ENCODE assay signal across 22 cellular contexts in the genomic region with DNA sequence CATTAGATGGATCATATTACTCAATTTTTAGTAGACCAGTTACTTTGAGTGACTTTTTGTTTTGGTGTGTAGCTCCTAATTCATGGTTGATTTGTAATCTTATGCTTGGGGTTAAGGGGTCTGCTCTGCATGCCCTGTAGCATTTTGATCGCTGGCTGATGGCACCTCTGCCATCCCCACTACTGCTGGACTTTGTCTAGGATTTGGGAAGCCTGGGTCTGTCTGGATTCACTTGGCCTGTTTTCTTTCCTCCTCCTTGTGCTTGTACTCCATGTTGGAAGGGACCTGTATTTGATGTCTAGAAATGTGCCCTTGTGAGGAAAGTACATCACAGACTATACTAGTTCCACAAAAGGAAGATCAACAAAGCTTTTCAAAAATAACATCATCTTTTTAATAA.
"Had no signal": no experiment of that assay in that cellular context is flagged by ENCODE, and none has a peak within 500 bp of the region (broad histone marks: within the 10 kb centered on the region; RNA-seq: fewer than 3 reads in every experiment).

No MANE protein-coding gene starts in this region.

- H3K36me3 Mint-ChIP-seq: naive B cell had no signal

- H3K27me3 ChIP-seq: breast epithelium, gastroesophageal sphincter, heart right ventricle, right atrium auricular region, upper lobe of right lung had no signal

- H3K4me1 ChIP-seq: breast epithelium had no signal

- H3K36me3 ChIP-seq: breast epithelium, gastroesophageal sphincter, left ventricle myocardium inferior, prostate gland, right atrium auricular region, upper lobe of right lung had no signal

- H3K27ac Mint-ChIP-seq: naive B cell; T-helper 1 cell treated with Interleukin-12 subunit alpha and Interleukin-12 subunit beta and Interleukin-4 antibody, amounts not matched to agents 30 μg/mL and 1 μg/mL, for 36 hours had no signal

- H3K27ac ChIP-seq: breast epithelium, gastroesophageal sphincter, prostate gland, right atrium auricular region, upper lobe of right lung had no signal

- H3K4me3 Mint-ChIP-seq: stimulated activated naive CD8-positive, alpha-beta T cell treated with anti-CD3 and anti-CD28 coated beads, Interleukin-15, amount 100 ng/mL, for 72 hours; T-helper 1 cell treated with Interleukin-12 subunit alpha and Interleukin-12 subunit beta and Interleukin-4 antibody, amounts not matched to agents 30 μg/mL and 1 μg/mL, for 36 hours had no signal

- H3K4me1 Mint-ChIP-seq: stimulated activated naive CD8-positive, alpha-beta T cell treated with anti-CD3 and anti-CD28 coated beads, Interleukin-15, amount 100 ng/mL, for 72 hours had no signal

- DNase-seq: activated CD4-positive, CD25-positive, alpha-beta regulatory T cell treated with anti-CD3 and anti-CD28 coated beads, Interleukin-2, amount 50 U/mL, for 72 hours; activated CD8-positive, alpha-beta memory T cell treated with anti-CD3 and anti-CD28 coated beads for 24 hours; activated CD8-positive, alpha-beta memory T cell treated with anti-CD3 and anti-CD28 coated beads, Interleukin-2, amount 50 U/mL, for 48 hours; activated effector memory CD4-positive, alpha-beta T cell treated with Interleukin-2 at 50 U/mL for 16 hours; activated naive CD4-positive, alpha-beta T cell treated with anti-CD3 and anti-CD28 coated beads, Interleukin-2, amount 50 U/mL, for 16 hours; activated T-cell treated with anti-CD3 and anti-CD28 coated beads, Interleukin-2, amount 50 U/mL, for 48 hours; aorta; effector CD4-positive, alpha-beta T cell; heart right ventricle; kidney glomerular epithelial cell; left ventricle myocardium inferior; mucosa of descending colon; naive B cell; occipital lobe; stimulated activated naive CD8-positive, alpha-beta T cell treated with anti-CD3 and anti-CD28 coated beads, Interleukin-15, amount 100 ng/mL, for 72 hours; upper lobe of right lung had no signal

- H3K9me3 ChIP-seq: breast epithelium, gastroesophageal sphincter, heart right ventricle, left ventricle myocardium inferior, mucosa of descending colon, prostate gland, right atrium auricular region, upper lobe of right lung had no signal

- H3K27me3 Mint-ChIP-seq: stimulated activated naive CD8-positive, alpha-beta T cell treated with anti-CD3 and anti-CD28 coated beads, Interleukin-15, amount 100 ng/mL, for 72 hours had no signal

- H3K9me3 Mint-ChIP-seq: naive B cell; T-helper 1 cell treated with Interleukin-12 subunit alpha and Interleukin-12 subunit beta and Interleukin-4 antibody, amounts not matched to agents 30 μg/mL and 1 μg/mL, for 36 hours had no signal

- H3K4me3 ChIP-seq: breast epithelium, gastroesophageal sphincter, heart right ventricle, left ventricle myocardium inferior, mucosa of descending colon, prostate gland, right atrium auricular region, upper lobe of right lung had no signal

- ATAC-seq: esophagus mucosa; gastroesophageal sphincter; heart right ventricle; mucosa of descending colon; stimulated activated naive CD8-positive, alpha-beta T cell treated with anti-CD3 and anti-CD28 coated beads, Interleukin-15, amount 100 ng/mL, for 72 hours; upper lobe of right lung had no signal
